In genomic region chr4:146545102-146545501, GRCh38 we compare ENCODE assay signal across 9 cellular contexts. TPM values are rescaled to one million over a fixed set of nuclear protein-coding genes. Genes with fewer than 3 reads are reported as not detected.
DNase-seq lines count a peak whose midpoint lies in the region; ATAC-seq, FAIRE-seq and TF ChIP-seq lines count a peak whose summit lies in the region.
"Had no signal": no experiment of that assay in that cellular context is flagged by ENCODE, and none has a peak within 500 bp of the region (broad histone marks: within the 10 kb centered on the region; RNA-seq: fewer than 3 reads in every experiment).

No MANE protein-coding gene starts in this region.

- FAIRE-seq in kidney (lab: Jason Lieb, UNC): no peak

- ATAC-seq in HG02885 (IDR thresholded peaks at IDR 0.05; ENCODE audit: poor library complexity, unreplicated experiment): peak; percentile 65
- ATAC-seq in right lobe of liver: peak; percentile 25 to 50 (median 36)
- ATAC-seq in T-cell (replicated peaks in 1 of 4): no peak

- peaks cover 1% of the 10 kb centered on the region for H3K36me3 Mint-ChIP-seq in activated CD4-positive, alpha-beta memory T cell treated with anti-CD3 and anti-CD28 coated beads for 36 hours
- H3K36me3 Mint-ChIP-seq in T-cell: no peaks in the 10 kb centered on the region

- CTCF ChIA-PET in activated CD4-positive, alpha-beta memory T cell treated with anti-CD3 and anti-CD28 coated beads for 36 hours (lab: Charles Lee): no interaction called here
- CTCF ChIA-PET in T-cell (lab: Charles Lee): no interaction called here

- POLR2A ChIA-PET in activated CD4-positive, alpha-beta memory T cell treated with anti-CD3 and anti-CD28 coated beads for 36 hours (lab: Charles Lee): no interaction called here
- POLR2A ChIA-PET in T-cell (lab: Charles Lee): no interaction called here

- no peak overlapping the region for H3K9ac ChIP-seq in kidney (ENCODE audit: low read length in 2 of 2)

- H3K4me1 ChIP-seq in right lobe of liver (no peaks in the 10 kb centered on the region), kidney (ENCODE audit: control insufficient read depth in 1 of 2, insufficient read depth in 1 of 2, low read depth in 1 of 2, low read length in 2 of 2) (no peaks in the 10 kb centered on the region)

- no peaks in the 10 kb centered on the region for H3K27me3 ChIP-seq in right lobe of liver

- H3K9me3 Mint-ChIP-seq in activated CD4-positive, alpha-beta memory T cell treated with anti-CD3 and anti-CD28 coated beads for 36 hours: peaks cover 16% of the 10 kb centered on the region
- peaks cover 11 to 29% (median 14%) of the 10 kb centered on the region in 3 donors for H3K9me3 Mint-ChIP-seq in T-cell

- WGBS in right lobe of liver (ENCODE audit: insufficient coverage, low coverage, low lambda C conversion rate, missing lambda C conversion rate): 65% methylated on average over 2 of the region's 2 CpGs

- H3K27me3 Mint-ChIP-seq in activated CD4-positive, alpha-beta memory T cell treated with anti-CD3 and anti-CD28 coated beads for 36 hours: peaks cover 15% of the 10 kb centered on the region
- peaks cover 29 to 31% of the 10 kb centered on the region in 2 donors for H3K27me3 Mint-ChIP-seq in T-cell

- DNase-seq in GM12865 (ENCODE audit: low read depth): peak; percentile 64
- peak; percentile 4 for DNase-seq in SW480 (ENCODE audit: low spot score)
- no peak for DNase-seq in right lobe of liver
- no peak for DNase-seq in kidney
- DNase-seq in stimulated activated CD8-positive, alpha-beta memory T cell treated with anti-CD3 and anti-CD28 coated beads, Interleukin-4, amount 100 ng/mL, for 48 hours: no peak
- DNase-seq in activated CD4-positive, alpha-beta memory T cell treated with anti-CD3 and anti-CD28 coated beads for 36 hours: no peak
- no peak for DNase-seq in T-cell
- DNase-seq: activated B cell treated with CpG ODN at 0.5 μM for 24 hours had no signal

- no peak for TF ChIP-seq POLR2A in right lobe of liver (IDR thresholded peaks at IDR 0.05)

- intact Hi-C loops in right lobe of liver (cut with DNase I): no loop called here
- intact Hi-C loops in kidney (cut with DNase I): no loop called here
- intact Hi-C loops in activated CD4-positive, alpha-beta memory T cell treated with anti-CD3 and anti-CD28 coated beads for 36 hours (cut with micrococcal nuclease): no loop called here

- no peak overlapping the region for H3K27ac ChIP-seq in right lobe of liver
- H3K27ac ChIP-seq in kidney (ENCODE audit: low read depth in 2 of 2, low read length in 2 of 2): no peak overlapping the region

- H3K27ac Mint-ChIP-seq in activated CD4-positive, alpha-beta memory T cell treated with anti-CD3 and anti-CD28 coated beads for 36 hours: no peak overlapping the region
- H3K27ac Mint-ChIP-seq in T-cell: no peak overlapping the region
- H3K27ac Mint-ChIP-seq: activated B cell treated with CpG ODN at 0.5 μM for 24 hours had no signal

- H3K4me1 Mint-ChIP-seq in activated CD4-positive, alpha-beta memory T cell treated with anti-CD3 and anti-CD28 coated beads for 36 hours (ENCODE audit: low read depth): no peaks in the 10 kb centered on the region
- no peaks in the 10 kb centered on the region for H3K4me1 Mint-ChIP-seq in T-cell
- H3K4me1 Mint-ChIP-seq: activated B cell treated with CpG ODN at 0.5 μM for 24 hours had no signal

- no peak overlapping the region for H3K4me3 ChIP-seq in GM12865 (ENCODE audit: low read depth, low read length)
- H3K4me3 ChIP-seq in right lobe of liver: no peak overlapping the region
- no peak overlapping the region for H3K4me3 ChIP-seq in kidney (ENCODE audit: low read length in 2 of 2)

- no peaks in the 10 kb centered on the region for H3K36me3 ChIP-seq in right lobe of liver
- no peaks in the 10 kb centered on the region for H3K36me3 ChIP-seq in kidney (ENCODE audit: control insufficient read depth in 1 of 2, insufficient read depth in 2 of 2, low read length in 2 of 2)

- TF ChIP-seq CTCF in GM12865 (IDR thresholded peaks at IDR 0.05; ENCODE audit: insufficient read depth, low read depth, low read length, missing control alignments): peak; percentile 46
- TF ChIP-seq CTCF in right lobe of liver (IDR thresholded peaks at IDR 0.05): peak in 1 of 4 donors; percentile 28
- no peak for TF ChIP-seq CTCF in kidney (IDR thresholded peaks at IDR 0.05; ENCODE audit: borderline replicate concordance, extremely low read depth, insufficient read depth)

- H3K9me3 ChIP-seq in right lobe of liver: no peaks in the 10 kb centered on the region
- peaks cover 0 to 11% of the 10 kb centered on the region in 2 donors for H3K9me3 ChIP-seq in kidney (ENCODE audit: control insufficient read depth in 1 of 2, low read length in 2 of 2)

- H3K4me3 Mint-ChIP-seq in activated CD4-positive, alpha-beta memory T cell treated with anti-CD3 and anti-CD28 coated beads for 36 hours: no peak overlapping the region
- H3K4me3 Mint-ChIP-seq in T-cell: no peak overlapping the region
- H3K4me3 Mint-ChIP-seq: activated B cell treated with CpG ODN at 0.5 μM for 24 hours had no signal

RNA-seq across cellular contexts. Expression of gene SLC10A7, which starts 23.4 kb away (rescaled TPM):
- 10 to 100 TPM in 3 of 6 experiments, 1 to 10 TPM in 3; 6.3 to 13.5 (median 9.5) TPM for total RNA-seq in right lobe of liver
- 15.1 TPM for total RNA-seq in kidney
- 1.9 TPM for polyA plus RNA-seq in kidney (ENCODE audit: insufficient read depth, low read depth, low replicate concordance)
- total RNA-seq in activated CD4-positive, alpha-beta memory T cell treated with anti-CD3 and anti-CD28 coated beads for 36 hours: 10 to 100 TPM; 10.9 to 14.7 TPM
- total RNA-seq in T-cell: 10 to 100 TPM; 11.9 to 21.8 (median 16.1) TPM

Comparison
In these comparisons a context has a peak if more than half of its experiments do, and no peak if none do; other contexts are left out.
1. DNase-seq: peak in GM12865 (single experiment) and SW480 (single experiment); none in right lobe of liver (0 of 3), kidney (single experiment), stimulated activated CD8-positive, alpha-beta memory T cell treated with anti-CD3 and anti-CD28 coated beads, Interleukin-4, amount 100 ng/mL, for 48 hours (single experiment), activated CD4-positive, alpha-beta memory T cell treated with anti-CD3 and anti-CD28 coated beads for 36 hours (single experiment) and T-cell (0 of 34).
2. ATAC-seq: peak in HG02885 (single experiment) and right lobe of liver (4 of 4); none in T-cell (0 of 4).